Comparison of ENCODE assay signal across 8 cellular contexts in the genomic region with DNA sequence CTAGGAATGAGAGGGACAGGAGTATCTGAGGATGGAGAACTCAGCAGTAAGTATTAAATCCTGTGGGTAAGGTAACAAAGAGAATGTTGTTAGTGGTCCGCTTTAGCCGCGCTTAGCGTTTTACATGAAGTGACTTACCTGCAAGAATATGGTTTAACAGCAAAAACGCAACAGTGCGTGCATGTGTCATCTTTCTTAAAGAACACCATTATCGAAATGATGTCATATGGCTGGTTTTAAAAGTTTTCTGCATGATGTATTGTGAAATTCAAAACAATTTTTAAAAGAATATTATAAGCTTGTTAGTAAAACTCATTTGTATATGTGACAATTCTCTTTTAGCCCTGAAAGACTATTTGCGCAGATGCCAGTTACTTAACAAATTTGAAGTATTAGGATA. TPM values are rescaled to one million over a fixed set of nuclear protein-coding genes. Genes with fewer than 3 reads are reported as not detected.
DNase-seq lines count a peak whose midpoint lies in the region; ATAC-seq and TF ChIP-seq lines count a peak whose summit lies in the region.

No MANE protein-coding gene starts in this region.

- peak overlapping the region; percentile 73 for H3K4me3 ChIP-seq in BJ (ENCODE audit: low read depth, low read length)
- H3K4me3 ChIP-seq in coronary artery, result peak overlapping the region; percentile 75
- H3K4me3 ChIP-seq in naive thymus-derived CD4-positive, alpha-beta T cell (ENCODE audit: low read length), result peak overlapping the region; percentile 84

- H3K27me3 ChIP-seq in BJ (ENCODE audit: control insufficient read depth, insufficient read depth, low read length), result no peaks in the 10 kb centered on the region
- no peaks in the 10 kb centered on the region for H3K27me3 ChIP-seq in naive thymus-derived CD4-positive, alpha-beta T cell (ENCODE audit: control insufficient read depth in 2 of 2, insufficient read depth in 2 of 2, low read length in 2 of 2)

- H3K27ac ChIP-seq in coronary artery, result peak overlapping the region in 1 of 2 donors; percentile 90
- peak overlapping the region; percentile 93 for H3K27ac ChIP-seq in naive thymus-derived CD4-positive, alpha-beta T cell (ENCODE audit: low read depth, low read length)

- H3K9me3 Mint-ChIP-seq in IgD-negative memory B cell, result no peaks in the 10 kb centered on the region
- H3K9me3 Mint-ChIP-seq in naive thymus-derived CD4-positive, alpha-beta T cell, result no peaks in the 10 kb centered on the region

- CTCF ChIA-PET in BJ (lab: Yijun Ruan, JAX), result interaction anchor here (0.6 kb wide), 1 partner anchor 66 kb away, joined by 3 read pairs; no protein-coding TSS in a partner anchor
- CTCF ChIA-PET in naive thymus-derived CD4-positive, alpha-beta T cell (lab: Charles Lee), result no interaction called here

- no peak for TF ChIP-seq CTCF in BJ (IDR thresholded peaks at IDR 0.05; ENCODE audit: insufficient read depth, low read depth, low read length)
- no peak for TF ChIP-seq CTCF in coronary artery (IDR thresholded peaks at IDR 0.05)

- H3K27ac Mint-ChIP-seq in IgD-negative memory B cell, result peak overlapping the region; percentile 27 to 99 (median 95)
- H3K27ac Mint-ChIP-seq in naive thymus-derived CD4-positive, alpha-beta T cell, result peak overlapping the region; percentile 82 to 99 (median 93)

- H3K9me3 ChIP-seq in naive thymus-derived CD4-positive, alpha-beta T cell (ENCODE audit: control insufficient read depth in 2 of 3, low read length in 3 of 3), result no peaks in the 10 kb centered on the region

- intact Hi-C loops in naive thymus-derived CD4-positive, alpha-beta T cell (cut with micrococcal nuclease), result loop anchor here (2.0 to 10.0 kb wide), 7 partner anchors 22 to 1134 kb away; a partner anchor contains a TSS

- no peak for ATAC-seq in naive thymus-derived CD4-positive, alpha-beta T cell
- ATAC-seq in HG03442 (IDR thresholded peaks at IDR 0.05; ENCODE audit: unreplicated experiment), result no peak

- H3K36me3 ChIP-seq in BJ (ENCODE audit: control insufficient read depth, insufficient read depth, low read length), result no peaks in the 10 kb centered on the region
- peaks cover 0 to 12% (median 0%) of the 10 kb centered on the region in 3 experiments for H3K36me3 ChIP-seq in naive thymus-derived CD4-positive, alpha-beta T cell (ENCODE audit: control insufficient read depth in 2 of 3, insufficient read depth in 3 of 3, low read length in 3 of 3)

- peaks cover 25 to 26% (median 26%) of the 10 kb centered on the region in 3 donors for H3K4me1 Mint-ChIP-seq in IgD-negative memory B cell
- peaks cover 10 to 35% (median 23%) of the 10 kb centered on the region in 7 donors for H3K4me1 Mint-ChIP-seq in naive thymus-derived CD4-positive, alpha-beta T cell

- DNase-seq in BJ (ENCODE audit: low read depth) (no peak), coronary artery (ENCODE audit: low spot score) (no peak), activated gamma-delta T cell treated with Interleukin-2 at 50 U/mL for 16 hours (no peak), T1000 (lab: John Stamatoyannopoulos, UW) (no peak), NCI-H146 (lab: John Stamatoyannopoulos, UW) (no peak)
- peak in 1 of 9 donors; percentile 23 for DNase-seq in naive thymus-derived CD4-positive, alpha-beta T cell

- peaks cover 41 to 45% of the 10 kb centered on the region in 2 donors for H3K4me1 ChIP-seq in naive thymus-derived CD4-positive, alpha-beta T cell (ENCODE audit: control insufficient read depth in 2 of 2, insufficient read depth in 2 of 2, low read length in 2 of 2)

- POLR2A ChIA-PET in BJ (lab: Charles Lee), result no interaction called here
- POLR2A ChIA-PET in naive thymus-derived CD4-positive, alpha-beta T cell (lab: Charles Lee), result interaction anchor here (0.8 kb wide), 1 partner anchor 22 kb away, joined by 3 read pairs; no protein-coding TSS in a partner anchor

- H3K27me3 Mint-ChIP-seq in IgD-negative memory B cell, result no peaks in the 10 kb centered on the region
- H3K27me3 Mint-ChIP-seq in naive thymus-derived CD4-positive, alpha-beta T cell, result peaks cover 0 to 5% (median 0%) of the 10 kb centered on the region in 5 donors

- H3K4me3 Mint-ChIP-seq in IgD-negative memory B cell, result peak overlapping the region; percentile 95 to 100 (median 100)
- H3K4me3 Mint-ChIP-seq in naive thymus-derived CD4-positive, alpha-beta T cell, result peak overlapping the region in 8 of 10 donors; percentile 88 to 99 (median 94)

- H3K36me3 Mint-ChIP-seq in IgD-negative memory B cell, result no peaks in the 10 kb centered on the region
- H3K36me3 Mint-ChIP-seq in naive thymus-derived CD4-positive, alpha-beta T cell, result peaks cover 0 to 19% (median 4%) of the 10 kb centered on the region in 5 donors

RNA-seq across cellular contexts. Expression of a gene that starts 1.7 kb away (rescaled TPM):
- polyA plus RNA-seq in BJ (2011; rRNA removed) (4.7 and 8.7 TPM in 2 replicates), IgD-negative memory B cell (45.4 TPM)
- 8.6 and 9.0 TPM in 2 replicates for polyA minus RNA-seq in BJ (2011; rRNA and poly(A)+ RNA removed)
- total RNA-seq in naive thymus-derived CD4-positive, alpha-beta T cell, result 10 to 100 TPM; 37.8 to 60.1 (median 52.8) TPM
- polyA plus RNA-seq in naive thymus-derived CD4-positive, alpha-beta T cell, result 10 to 100 TPM; 33.3 to 35.8 TPM

RNA-seq across cellular contexts. Expression of a gene that starts 50.0 kb away (rescaled TPM):
- not detected in 2 replicates for polyA plus RNA-seq in BJ (2011; rRNA removed)
- not detected in 2 replicates for polyA minus RNA-seq in BJ (2011; rRNA and poly(A)+ RNA removed)
- polyA plus RNA-seq in IgD-negative memory B cell, result not detected
- not detected for total RNA-seq in naive thymus-derived CD4-positive, alpha-beta T cell
- not detected for polyA plus RNA-seq in naive thymus-derived CD4-positive, alpha-beta T cell
